ENCODE assay signal across 8 cellular contexts in genomic region chr17:7280519-7281073, GRCh38. TPM values are rescaled to one million over a fixed set of nuclear protein-coding genes. Genes with fewer than 3 reads are reported as not detected.
A peak's percentile ranks its signal among the peaks of the same experiment; 100 is the strongest.
DNase-seq lines count a peak whose midpoint lies in the region; ATAC-seq and TF ChIP-seq lines count a peak whose summit lies in the region.

No MANE protein-coding gene starts in this region.

- peak overlapping the region; percentile 41 for H3K9ac ChIP-seq in HUES48 (ENCODE audit: low read depth, low read length)

- ATAC-seq in GM19035 (IDR thresholded peaks at IDR 0.05; ENCODE audit: unreplicated experiment) (peak; percentile 75), esophagus mucosa (peak; percentile 83)

- H3K27me3 ChIP-seq in HUES48 (ENCODE audit: control insufficient read depth, insufficient read depth, low read length) (peaks cover 19% of the 10 kb centered on the region), muscle layer of duodenum (ENCODE audit: low read depth, low read length) (no peaks in the 10 kb centered on the region)

- H3K9me3 ChIP-seq in HUES48 (ENCODE audit: control insufficient read depth, insufficient read depth, low read length) (no peaks in the 10 kb centered on the region), muscle layer of duodenum (ENCODE audit: control insufficient read depth in 1 of 2, low read length in 2 of 2) (no peaks in the 10 kb centered on the region)

- DNase-seq in AG09309 (ENCODE audit: low read depth), result peak; percentile 17
- DNase-seq in activated T-cell treated with anti-CD3 and anti-CD28 coated beads, Interleukin-2, amount 50 U/mL, for 48 hours, result peak; percentile 93 to 94
- DNase-seq in stimulated activated CD8-positive, alpha-beta memory T cell treated with anti-CD3 and anti-CD28 coated beads, Interleukin-7, amount 100 ng/mL, for 1 hour (ENCODE audit: low read depth in 2 of 2), result peak; percentile 72 to 75

- H3K4me1 ChIP-seq in HUES48 (ENCODE audit: control insufficient read depth, insufficient read depth, low read length) (peaks cover 14% of the 10 kb centered on the region), muscle layer of duodenum (ENCODE audit: control insufficient read depth in 1 of 2, insufficient read depth in 2 of 2, low read length in 2 of 2) (peaks cover 0 to 41% of the 10 kb centered on the region in 2 donors)

- peak; percentile 91 for TF ChIP-seq CTCF in AG09309 (IDR thresholded peaks at IDR 0.05; ENCODE audit: control insufficient read depth, insufficient read depth, low read depth, low read length, missing control alignments)

- H3K36me3 ChIP-seq in HUES48 (ENCODE audit: control insufficient read depth, insufficient read depth, low read length) (0 out of 2 replicates have a peak, but pooled peaks cover 8% of the 10 kb centered on the region), muscle layer of duodenum (ENCODE audit: control insufficient read depth in 1 of 2, insufficient read depth in 2 of 2, low read length in 2 of 2) (peaks cover 3 to 18% of the 10 kb centered on the region in 2 donors)

- H3K4me3 ChIP-seq in AG09309 (ENCODE audit: control insufficient read depth, low read depth, low read length) (peak overlapping the region; percentile 55), HUES48 (ENCODE audit: low read depth, low read length) (peak overlapping the region; percentile 84), muscle layer of duodenum (ENCODE audit: low read depth in 1 of 2, low read length in 2 of 2) (peak overlapping the region; percentile 66 to 68)

- H3K27ac ChIP-seq in HUES48 (ENCODE audit: low read depth, low read length) (peak overlapping the region; percentile 36), muscle layer of duodenum (ENCODE audit: low read length) (peak overlapping the region; percentile 86)

TF ChIP-seq in PFSK-1, 5 proteins besides CTCF, POLR2A, EP300 and RAD21:
- TF ChIP-seq POLR2AphosphoS5 (IDR thresholded peaks at IDR 0.05; ENCODE audit: low read depth, low read length) (no peak), TAF1 (IDR thresholded peaks at IDR 0.05; ENCODE audit: borderline replicate concordance, insufficient read depth, low read length) (no peak), SIN3A (IDR thresholded peaks at IDR 0.05; ENCODE audit: borderline replicate concordance, insufficient read depth, low read length) (0 out of 2 replicates have a peak, but pooled peaks have one; percentile 7), FOXP2 (optimal IDR thresholded peaks at IDR 0.05; ENCODE audit: borderline replicate concordance, extremely low read depth, extremely low read length, insufficient read depth) (peak; percentile 63), REST (IDR thresholded peaks at IDR 0.05; ENCODE audit: insufficient read depth in 1 of 2, low read depth in 2 of 2, low read length in 2 of 2) (no peak)

RNA-seq across cellular contexts. Expression of gene SLC2A4, which starts 0.9 kb away (rescaled TPM):
- polyA plus RNA-seq in PFSK-1 (2012; ENCODE audit: insufficient read length, low read depth), result 1.2 TPM
- 0.68 TPM for total RNA-seq in esophagus mucosa

RNA-seq across cellular contexts. Expression of gene YBX2, which starts 13.8 kb away (rescaled TPM):
- not detected for polyA plus RNA-seq in PFSK-1 (2012; ENCODE audit: insufficient read length, low read depth)
- total RNA-seq in esophagus mucosa, result 0.96 TPM

RNA-seq across cellular contexts. Expression of gene CLDN7, which starts 18.3 kb away (rescaled TPM):
- polyA plus RNA-seq in PFSK-1 (2012; ENCODE audit: insufficient read length, low read depth), result 41.4 TPM
- total RNA-seq in esophagus mucosa, result 279 TPM

RNA-seq across cellular contexts. Expression of gene EIF5A, which starts 26.8 kb away (rescaled TPM):
- 1,521 TPM for polyA plus RNA-seq in PFSK-1 (2012; ENCODE audit: insufficient read length, low read depth)
- total RNA-seq in esophagus mucosa, result 623 TPM

RNA-seq across cellular contexts. Expression of gene ELP5, which starts 28.6 kb away (rescaled TPM):
- 64.4 TPM for polyA plus RNA-seq in PFSK-1 (2012; ENCODE audit: insufficient read length, low read depth)
- total RNA-seq in esophagus mucosa, result 40.3 TPM

Comparison
In these comparisons a context has a peak if more than half of its experiments do, and no peak if none do; other contexts are left out.
1. Peak in every context shown above with its lines: DNase-seq, ATAC-seq, H3K4me3 ChIP-seq and H3K27ac ChIP-seq.
2. DNase-seq: peak in every context shown above with its lines; median percentile 94 in activated T-cell treated with anti-CD3 and anti-CD28 coated beads, Interleukin-2, amount 50 U/mL, for 48 hours; 74 in stimulated activated CD8-positive, alpha-beta memory T cell treated with anti-CD3 and anti-CD28 coated beads, Interleukin-7, amount 100 ng/mL, for 1 hour; 17 in AG09309.